Comparison of ENCODE assay signal across 17 cellular contexts in the genomic region with DNA sequence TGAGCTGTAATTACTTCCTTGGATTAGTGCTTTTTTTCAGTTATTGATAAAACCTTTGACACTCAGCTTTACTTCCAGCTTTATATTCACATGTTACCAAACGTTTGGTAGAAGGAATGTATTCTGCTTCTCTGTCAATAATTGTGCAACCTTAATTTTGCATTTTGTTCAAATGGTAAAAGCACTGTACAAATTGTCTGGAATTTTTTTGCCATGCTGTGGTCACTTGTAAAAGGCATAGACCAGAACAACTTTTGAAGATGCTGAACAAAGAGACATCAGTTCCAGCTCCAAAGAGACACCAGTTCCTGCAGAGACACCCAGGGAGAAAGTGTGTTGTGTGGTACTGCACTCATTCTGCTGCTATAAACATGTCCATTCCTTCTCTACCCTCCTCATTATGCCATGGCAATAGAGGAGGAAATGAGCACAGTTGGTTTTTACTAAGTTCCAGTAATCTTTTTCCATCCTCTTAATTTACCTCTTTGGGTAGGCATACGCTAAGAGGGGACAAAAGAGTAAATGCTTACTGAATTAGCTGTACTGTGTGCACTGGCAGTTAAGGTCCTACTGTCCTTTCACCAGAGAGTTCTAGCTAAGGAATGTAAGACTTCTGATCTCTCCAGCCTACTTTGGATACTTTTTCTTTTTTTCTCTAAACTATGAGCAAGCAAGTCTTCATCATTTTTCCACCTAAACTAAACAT.
DNase-seq lines count a peak whose midpoint lies in the region; ATAC-seq and TF ChIP-seq lines count a peak whose summit lies in the region.
"Had no signal": no experiment of that assay in that cellular context is flagged by ENCODE, and none has a peak within 500 bp of the region (broad histone marks: within the 10 kb centered on the region; RNA-seq: fewer than 3 reads in every experiment).

No MANE protein-coding gene starts in this region.

- POLR2A ChIA-PET in MCF 10A (lab: Yijun Ruan, JAX) = interaction anchor here (0.9 kb wide), 1 partner anchor 30 kb away, joined by 3 read pairs; no protein-coding TSS in a partner anchor

- in situ Hi-C loops in mammary epithelial cell (cut with MboI; ENCODE audit: low sequenced_read_pairs in 2 of 2) = no loop called here

- H3K36me3 ChIP-seq in mammary epithelial cell (ENCODE audit: insufficient read depth, low read length) (no peaks in the 10 kb centered on the region), body of pancreas (replicated peaks in 1 of 2; ENCODE audit: insufficient read depth in 1 of 2, low read depth in 2 of 2) (no peaks in the 10 kb centered on the region), right lobe of liver (no peaks in the 10 kb centered on the region)

- no peak overlapping the region for H3K4me3 Mint-ChIP-seq in MCF 10A (ENCODE audit: unreplicated experiment)
- H3K4me3 Mint-ChIP-seq: CD14-positive monocyte had no signal

- WGBS in mammary epithelial cell (ENCODE audit: low coverage, missing lambda C conversion rate) = 46% methylated on average over 2 of the region's 2 CpGs
- WGBS in body of pancreas, 2 donors = 40 to 47% methylated on average over 2 of the region's 2 CpGs
- 35% methylated on average over 2 of the region's 2 CpGs for WGBS in right lobe of liver (ENCODE audit: insufficient coverage, low coverage, low lambda C conversion rate, missing lambda C conversion rate)

- H4K20me1 ChIP-seq in mammary epithelial cell (ENCODE audit: insufficient read depth, low read length) = no peaks in the 10 kb centered on the region

- H3K9me3 ChIP-seq in mammary epithelial cell (replicated peaks; ENCODE audit: insufficient read depth, low read length) (no peaks in the 10 kb centered on the region), body of pancreas (no peaks in the 10 kb centered on the region), right lobe of liver (no peaks in the 10 kb centered on the region)

- no peaks in the 10 kb centered on the region for H3K9me3 Mint-ChIP-seq in MCF 10A (ENCODE audit: unreplicated experiment)

- no peak overlapping the region for H3K4me3 ChIP-seq in mammary epithelial cell (replicated peaks in 1 of 3; ENCODE audit: insufficient read depth in 1 of 3, low read depth in 2 of 3, low read length in 3 of 3)
- H3K4me3 ChIP-seq in body of pancreas = no peak overlapping the region
- H3K4me3 ChIP-seq in right lobe of liver = no peak overlapping the region
- H3K4me3 ChIP-seq: GM12878 had no signal

- H3K27ac Mint-ChIP-seq in MCF 10A (ENCODE audit: low read depth, unreplicated experiment) = peak overlapping the region; percentile 63
- H3K27ac Mint-ChIP-seq: CD14-positive monocyte had no signal

- H3K9ac ChIP-seq in mammary epithelial cell (ENCODE audit: insufficient read depth, low read length) = no peak overlapping the region

- no peak for DNase-seq in MCF 10A (ENCODE audit: unreplicated experiment)
- no peak for DNase-seq in mammary epithelial cell
- no peak for DNase-seq in body of pancreas
- DNase-seq in right lobe of liver = no peak
- no peak for DNase-seq in NCI-H2196 (lab: John Stamatoyannopoulos, UW; ENCODE audit: unreplicated experiment)
- DNase-seq in cerebellum (ENCODE audit: low spot score) = no peak
- DNase-seq in foreskin melanocyte = no peak
- DNase-seq: COR-L47; HCEC 1CT; NCI-H146; NCI-H2081 treated with DMSO at 0.1 percent for 48 hours; NCI-H2227 treated with DMSO at 0.1 percent for 48 hours; NCI-H526 treated with DMSO at 0.1 percent for 48 hours; NK-92 treated with Interleukin-12 subunit alpha and Interleukin-12 subunit beta, amount 100 ng/mL, for 24 hours had no signal

- ATAC-seq in body of pancreas (no peak), right lobe of liver (peak in 2 of 4 donors; percentile 5 to 11), HG03045 (IDR thresholded peaks at IDR 0.05; ENCODE audit: unreplicated experiment) (no peak)
- ATAC-seq: GM12878 had no signal

- peaks cover 20% of the 10 kb centered on the region for H3K4me1 Mint-ChIP-seq in MCF 10A (ENCODE audit: insufficient read depth, unreplicated experiment)
- H3K4me1 Mint-ChIP-seq: CD14-positive monocyte had no signal

- H2AFZ ChIP-seq in mammary epithelial cell (ENCODE audit: low read depth, low read length) = no peak overlapping the region

- peaks cover 7% of the 10 kb centered on the region for H3K36me3 Mint-ChIP-seq in MCF 10A (ENCODE audit: insufficient read depth, unreplicated experiment)
- H3K36me3 Mint-ChIP-seq: CD14-positive monocyte had no signal

- intact Hi-C loops in MCF 10A (cut with micrococcal nuclease) = no loop called here
- intact Hi-C loops in mammary epithelial cell (cut with micrococcal nuclease) = loop anchor here (5.0 kb wide), 1 partner anchor 270 kb away; no protein-coding TSS in a partner anchor
- intact Hi-C loops in body of pancreas (cut with DNase I) = no loop called here
- intact Hi-C loops in right lobe of liver (cut with DNase I) = no loop called here

- TF ChIP-seq POLR2A in body of pancreas (IDR thresholded peaks at IDR 0.05) (no peak), right lobe of liver (IDR thresholded peaks at IDR 0.05) (no peak)

- dilution Hi-C loops in mammary epithelial cell (cut with HindIII; ENCODE audit: low sequenced_read_pairs) = no loop called here

- BruUV-seq in MCF 10A (replicated peaks; lab: Mats Ljungman, UMichigan) (no TSS peak), mammary epithelial cell (replicated peaks; lab: Mats Ljungman, UMichigan) (no TSS peak)

- no peaks in the 10 kb centered on the region for H3K27me3 Mint-ChIP-seq in MCF 10A (ENCODE audit: insufficient read depth, unreplicated experiment)

- H3K27ac ChIP-seq in mammary epithelial cell (ENCODE audit: insufficient read depth, low read depth, low read length) (no peak overlapping the region), body of pancreas (peak overlapping the region; percentile 71 to 83 (median 78)), right lobe of liver (peak overlapping the region in 2 of 3 donors; percentile 65 to 71)

- no peaks in the 10 kb centered on the region for H3K4me1 ChIP-seq in mammary epithelial cell (ENCODE audit: insufficient read depth, low read length)
- peaks cover 73% of the 10 kb centered on the region for H3K4me1 ChIP-seq in body of pancreas
- H3K4me1 ChIP-seq in right lobe of liver = peaks cover 0 to 50% (median 15%) of the 10 kb centered on the region in 4 donors

- no peaks in the 10 kb centered on the region for H3K27me3 ChIP-seq in mammary epithelial cell (ENCODE audit: insufficient read depth, low read length)
- H3K27me3 ChIP-seq in body of pancreas = no peaks in the 10 kb centered on the region
- no peaks in the 10 kb centered on the region for H3K27me3 ChIP-seq in right lobe of liver

- CTCF ChIA-PET in MCF 10A (lab: Yijun Ruan, JAX) = interaction anchor here (0.6 to 0.8 kb wide), 2 partner anchors 56 to 414 kb away, joined by 3 to 4 read pairs; no protein-coding TSS in a partner anchor
- CTCF ChIA-PET in mammary epithelial cell (lab: Charles Lee; ENCODE audit: low non-redundant PET) = no interaction called here

- no peak overlapping the region for H3K4me2 ChIP-seq in mammary epithelial cell (ENCODE audit: insufficient read depth, low read depth, low read length)

- TF ChIP-seq CTCF in MCF 10A (IDR thresholded peaks at IDR 0.05; ENCODE audit: unreplicated experiment) = no peak
- no peak for TF ChIP-seq CTCF in mammary epithelial cell (conservative IDR thresholded peaks at IDR 0.05 in 1 of 2, IDR thresholded peaks at IDR 0.05 in 1 of 2; ENCODE audit: extremely low read depth in 1 of 2, insufficient read depth in 1 of 2, low read depth in 1 of 2, low read length in 2 of 2)
- TF ChIP-seq CTCF in body of pancreas (IDR thresholded peaks at IDR 0.05) = no peak
- TF ChIP-seq CTCF in right lobe of liver (IDR thresholded peaks at IDR 0.05) = no peak

- no peaks in the 10 kb centered on the region for H3K79me2 ChIP-seq in mammary epithelial cell (ENCODE audit: insufficient read depth, low read length)
